1 cellular context compared by ENCODE assay signal in the genomic region with DNA sequence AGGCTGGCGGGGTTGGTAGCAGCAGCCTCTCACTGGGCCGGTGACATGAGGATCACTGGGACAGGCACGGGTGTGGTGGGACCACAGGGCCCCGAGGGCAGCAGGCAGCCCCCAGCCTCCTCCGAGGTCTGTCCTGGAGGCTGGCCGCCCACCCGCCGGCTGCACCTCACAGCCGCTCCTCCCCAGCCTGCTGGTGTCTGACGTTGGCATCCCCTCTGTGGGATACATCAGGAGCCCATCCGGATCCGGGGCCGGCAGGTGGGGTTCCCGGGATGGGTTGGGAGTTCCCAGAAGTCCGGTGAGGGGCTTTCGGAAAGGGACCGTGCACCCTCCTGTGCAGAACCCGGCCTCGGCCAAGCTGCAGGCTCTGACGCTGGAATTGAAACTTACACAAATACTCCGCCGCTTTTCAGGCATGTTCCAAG.
TF ChIP-seq lines count a peak whose summit lies in the region.

No MANE protein-coding gene starts in this region.

TF ChIP-seq in SK-N-SH, 30 proteins besides CTCF, POLR2A, EP300 and RAD21 (continued from another document):
- TF ChIP-seq, protein P1, sequence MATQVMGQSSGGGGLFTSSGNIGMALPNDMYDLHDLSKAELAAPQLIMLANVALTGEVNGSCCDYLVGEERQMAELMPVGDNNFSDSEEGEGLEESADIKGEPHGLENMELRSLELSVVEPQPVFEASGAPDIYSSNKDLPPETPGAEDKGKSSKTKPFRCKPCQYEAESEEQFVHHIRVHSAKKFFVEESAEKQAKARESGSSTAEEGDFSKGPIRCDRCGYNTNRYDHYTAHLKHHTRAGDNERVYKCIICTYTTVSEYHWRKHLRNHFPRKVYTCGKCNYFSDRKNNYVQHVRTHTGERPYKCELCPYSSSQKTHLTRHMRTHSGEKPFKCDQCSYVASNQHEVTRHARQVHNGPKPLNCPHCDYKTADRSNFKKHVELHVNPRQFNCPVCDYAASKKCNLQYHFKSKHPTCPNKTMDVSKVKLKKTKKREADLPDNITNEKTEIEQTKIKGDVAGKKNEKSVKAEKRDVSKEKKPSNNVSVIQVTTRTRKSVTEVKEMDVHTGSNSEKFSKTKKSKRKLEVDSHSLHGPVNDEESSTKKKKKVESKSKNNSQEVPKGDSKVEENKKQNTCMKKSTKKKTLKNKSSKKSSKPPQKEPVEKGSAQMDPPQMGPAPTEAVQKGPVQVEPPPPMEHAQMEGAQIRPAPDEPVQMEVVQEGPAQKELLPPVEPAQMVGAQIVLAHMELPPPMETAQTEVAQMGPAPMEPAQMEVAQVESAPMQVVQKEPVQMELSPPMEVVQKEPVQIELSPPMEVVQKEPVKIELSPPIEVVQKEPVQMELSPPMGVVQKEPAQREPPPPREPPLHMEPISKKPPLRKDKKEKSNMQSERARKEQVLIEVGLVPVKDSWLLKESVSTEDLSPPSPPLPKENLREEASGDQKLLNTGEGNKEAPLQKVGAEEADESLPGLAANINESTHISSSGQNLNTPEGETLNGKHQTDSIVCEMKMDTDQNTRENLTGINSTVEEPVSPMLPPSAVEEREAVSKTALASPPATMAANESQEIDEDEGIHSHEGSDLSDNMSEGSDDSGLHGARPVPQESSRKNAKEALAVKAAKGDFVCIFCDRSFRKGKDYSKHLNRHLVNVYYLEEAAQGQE (IDR thresholded peaks at IDR 0.05; ENCODE audit: low read depth, low read length) = no peak
- TF ChIP-seq, protein P2, sequence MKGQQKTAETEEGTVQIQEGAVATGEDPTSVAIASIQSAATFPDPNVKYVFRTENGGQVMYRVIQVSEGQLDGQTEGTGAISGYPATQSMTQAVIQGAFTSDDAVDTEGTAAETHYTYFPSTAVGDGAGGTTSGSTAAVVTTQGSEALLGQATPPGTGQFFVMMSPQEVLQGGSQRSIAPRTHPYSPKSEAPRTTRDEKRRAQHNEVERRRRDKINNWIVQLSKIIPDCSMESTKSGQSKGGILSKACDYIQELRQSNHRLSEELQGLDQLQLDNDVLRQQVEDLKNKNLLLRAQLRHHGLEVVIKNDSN (IDR thresholded peaks at IDR 0.05; ENCODE audit: borderline replicate concordance, low read depth) = no peak
- TF ChIP-seq FOXM1 (IDR thresholded peaks at IDR 0.05; ENCODE audit: low read depth) = no peak
- TF ChIP-seq SMC3 (IDR thresholded peaks at IDR 0.05; ENCODE audit: low read depth, low read length) = no peak
- TF ChIP-seq RXRA (IDR thresholded peaks at IDR 0.05; ENCODE audit: borderline replicate concordance, low read depth) = no peak
- no peak for TF ChIP-seq POLR2AphosphoS5 (IDR thresholded peaks at IDR 0.05; ENCODE audit: low read depth, low read length)
- no peak for TF ChIP-seq GABPA (IDR thresholded peaks at IDR 0.05; ENCODE audit: low read depth)
